Comparison of ENCODE assay signal across 8 cellular contexts in the genomic region with DNA sequence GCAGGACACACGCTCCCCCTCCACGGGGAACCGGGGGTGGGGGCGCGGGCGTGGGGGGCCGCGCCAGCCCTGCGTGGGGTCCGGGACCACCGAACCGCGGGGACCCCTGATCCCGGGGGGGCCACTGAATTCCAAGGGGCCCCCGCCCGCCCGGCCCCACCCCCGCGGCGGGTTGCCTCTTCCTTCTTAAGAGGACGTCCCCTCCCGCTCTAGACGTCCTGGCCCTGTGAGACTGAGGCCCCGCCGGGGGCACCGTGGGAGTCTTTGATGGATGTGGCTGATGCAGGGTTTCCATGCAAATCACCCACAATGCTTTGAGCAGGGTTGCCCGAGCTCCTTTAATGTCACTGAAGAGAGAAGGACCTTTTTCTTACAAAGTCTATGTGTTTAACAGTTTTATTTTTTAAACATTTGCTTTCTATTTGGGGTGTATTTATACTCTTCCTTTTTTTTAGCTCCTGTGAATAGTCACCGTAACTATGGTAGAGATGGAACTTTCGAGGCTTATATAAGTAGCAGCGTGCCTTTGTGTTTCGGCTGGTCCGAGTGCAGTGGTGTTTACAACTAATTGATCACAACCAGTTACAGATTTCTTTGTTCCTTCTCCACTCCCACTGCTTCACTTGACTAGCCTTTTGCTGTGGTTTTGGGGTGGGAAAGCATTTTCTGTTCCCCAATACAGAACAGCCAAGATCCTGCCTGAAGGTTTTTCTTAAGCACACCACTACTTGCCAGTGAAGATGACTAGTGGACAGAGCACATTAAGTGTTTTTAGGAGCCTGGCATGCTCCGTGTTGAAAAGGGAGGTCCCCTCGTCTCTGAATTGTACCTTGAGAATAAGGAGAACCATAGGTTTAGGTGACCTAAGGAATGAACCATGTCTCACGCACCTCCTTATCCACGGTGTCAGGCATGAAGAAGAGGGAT. TPM values are rescaled to one million over a fixed set of nuclear protein-coding genes. Genes with fewer than 3 reads are reported as not detected.
A peak's percentile ranks its signal among the peaks of the same experiment; 100 is the strongest.
DNase-seq lines count a peak whose midpoint lies in the region; ATAC-seq and TF ChIP-seq lines count a peak whose summit lies in the region.

No MANE protein-coding gene starts in this region.

- H3K4me1 ChIP-seq in PC-3 (ENCODE audit: insufficient read depth, low read length) = peaks cover 20% of the 10 kb centered on the region
- H3K4me1 ChIP-seq in esophagus squamous epithelium = peaks cover 9 to 56% (median 12%) of the 10 kb centered on the region in 3 donors
- H3K4me1 ChIP-seq in naive thymus-derived CD4-positive, alpha-beta T cell (ENCODE audit: control insufficient read depth in 2 of 2, insufficient read depth in 2 of 2, low read length in 2 of 2) = peaks cover 25 to 26% of the 10 kb centered on the region in 2 donors

- H3K9ac ChIP-seq in PC-3 (ENCODE audit: low read length) = no peak overlapping the region

- ATAC-seq in GM21529 (IDR thresholded peaks at IDR 0.05; ENCODE audit: unreplicated experiment) = peak; percentile 52
- ATAC-seq in PC-3 = peak; percentile 54
- peak; percentile 77 to 79 for ATAC-seq in activated T-cell treated with anti-CD3 and anti-CD28 coated beads, Interleukin-2, amount 50 U/mL, for 4 hours
- ATAC-seq in naive thymus-derived CD4-positive, alpha-beta T cell = peak; percentile 82
- peak; percentile 80 for ATAC-seq in stimulated activated memory B cell treated with anti-CD40 and anti-IgM and Interleukin-4, amounts not matched to agents 10 μg/mL and 1 μg/mL and 100 μg/mL, for 72 hours

- POLR2A ChIA-PET in PC-3 (lab: Charles Lee; ENCODE audit: unreplicated experiment) = interaction anchor here (0.5 kb wide), 1 partner anchor 112 kb away, joined by 5 read pairs; no protein-coding TSS in a partner anchor
- POLR2A ChIA-PET in naive thymus-derived CD4-positive, alpha-beta T cell (lab: Charles Lee) = interaction anchor here (0.8 to 2.0 kb wide), 4 partner anchors 20 to 44 kb away, joined by 3 to 14 read pairs (median 4); a partner anchor contains a TSS

- peak overlapping the region; percentile 81 for H3K4me2 ChIP-seq in PC-3 (ENCODE audit: low read length)

- intact Hi-C loops in PC-3 (cut with micrococcal nuclease) = no loop called here
- intact Hi-C loops in esophagus squamous epithelium (cut with DNase I) = no loop called here
- intact Hi-C loops in naive thymus-derived CD4-positive, alpha-beta T cell (cut with micrococcal nuclease) = loop anchor here (1.0 to 10.0 kb wide), 10 partner anchors 20 to 641 kb away; a partner anchor contains a TSS

- H3K36me3 ChIP-seq in PC-3 (ENCODE audit: low read depth, low read length) (no peaks in the 10 kb centered on the region), esophagus squamous epithelium (no peaks in the 10 kb centered on the region)
- no peaks in the 10 kb centered on the region for H3K36me3 ChIP-seq in naive thymus-derived CD4-positive, alpha-beta T cell (ENCODE audit: control insufficient read depth in 2 of 3, insufficient read depth in 3 of 3, low read length in 3 of 3)

- no peaks in the 10 kb centered on the region for H3K9me3 ChIP-seq in PC-3 (ENCODE audit: low read length)
- no peaks in the 10 kb centered on the region for H3K9me3 ChIP-seq in esophagus squamous epithelium
- no peaks in the 10 kb centered on the region for H3K9me3 ChIP-seq in naive thymus-derived CD4-positive, alpha-beta T cell (ENCODE audit: control insufficient read depth in 2 of 3, low read length in 3 of 3)

- DNase-seq in DMS 273 (lab: John Stamatoyannopoulos, UW; ENCODE audit: unreplicated experiment) = peak; percentile 99
- peak; percentile 85 for DNase-seq in Jurkat, Clone E6-1 (ENCODE audit: low read depth, low spot score)
- DNase-seq in PC-3 = peak; percentile 77
- DNase-seq in activated T-cell treated with anti-CD3 and anti-CD28 coated beads, Interleukin-2, amount 50 U/mL, for 4 hours = peak; percentile 80
- DNase-seq in esophagus squamous epithelium (lab: John Stamatoyannopoulos, UW) = no peak
- peak; percentile 47 to 90 (median 84) for DNase-seq in naive thymus-derived CD4-positive, alpha-beta T cell

- TF ChIP-seq CTCF in PC-3 (conservative IDR thresholded peaks at IDR 0.05; ENCODE audit: low read depth, low read length) (no peak), esophagus squamous epithelium (IDR thresholded peaks at IDR 0.05) (no peak)

- no peaks in the 10 kb centered on the region for H4K20me1 ChIP-seq in PC-3 (ENCODE audit: low read length)

- no peaks in the 10 kb centered on the region for H3K27me3 Mint-ChIP-seq in activated T-cell treated with anti-CD3 and anti-CD28 coated beads, Interleukin-2, amount 50 U/mL, for 4 hours (ENCODE audit: low read depth)
- peaks cover 0 to 34% (median 0%) of the 10 kb centered on the region in 5 donors for H3K27me3 Mint-ChIP-seq in naive thymus-derived CD4-positive, alpha-beta T cell
- no peaks in the 10 kb centered on the region for H3K27me3 Mint-ChIP-seq in stimulated activated memory B cell treated with anti-CD40 and anti-IgM and Interleukin-4, amounts not matched to agents 10 μg/mL and 1 μg/mL and 100 μg/mL, for 72 hours

- H3K4me3 ChIP-seq in Jurkat, Clone E6-1 (ENCODE audit: low read length) = peak overlapping the region; percentile 71
- H3K4me3 ChIP-seq in PC-3 (ENCODE audit: low read length) (peak overlapping the region; percentile 95), esophagus squamous epithelium (peak overlapping the region; percentile 47 to 68 (median 58))
- peak overlapping the region; percentile 55 for H3K4me3 ChIP-seq in naive thymus-derived CD4-positive, alpha-beta T cell (ENCODE audit: low read length)

- peak overlapping the region; percentile 95 for H3K4me3 Mint-ChIP-seq in activated T-cell treated with anti-CD3 and anti-CD28 coated beads, Interleukin-2, amount 50 U/mL, for 4 hours
- H3K4me3 Mint-ChIP-seq in naive thymus-derived CD4-positive, alpha-beta T cell = peak overlapping the region; percentile 86 to 98 (median 95)
- peak overlapping the region; percentile 95 for H3K4me3 Mint-ChIP-seq in stimulated activated memory B cell treated with anti-CD40 and anti-IgM and Interleukin-4, amounts not matched to agents 10 μg/mL and 1 μg/mL and 100 μg/mL, for 72 hours

- CTCF ChIA-PET in PC-3 (lab: Charles Lee) = interaction anchor here (0.5 to 0.7 kb wide), 2 partner anchors 11 to 23 kb away, joined by 3 to 6 read pairs; no protein-coding TSS in a partner anchor
- CTCF ChIA-PET in naive thymus-derived CD4-positive, alpha-beta T cell (lab: Charles Lee) = interaction anchor here (0.7 to 1.9 kb wide), 4 partner anchors 13 to 406 kb away, joined by 3 to 5 read pairs (median 4); no protein-coding TSS in a partner anchor

- H3K27ac ChIP-seq in PC-3 (ENCODE audit: low read length) (no peak overlapping the region), esophagus squamous epithelium (peak overlapping the region in 3 of 4 donors; percentile 7 to 39 (median 24))
- peak overlapping the region; percentile 79 for H3K27ac ChIP-seq in naive thymus-derived CD4-positive, alpha-beta T cell (ENCODE audit: low read depth, low read length)

- H3K27ac Mint-ChIP-seq in naive thymus-derived CD4-positive, alpha-beta T cell = peak overlapping the region; percentile 89 to 100 (median 95)
- peak overlapping the region; percentile 91 for H3K27ac Mint-ChIP-seq in stimulated activated memory B cell treated with anti-CD40 and anti-IgM and Interleukin-4, amounts not matched to agents 10 μg/mL and 1 μg/mL and 100 μg/mL, for 72 hours

- peaks cover 58% of the 10 kb centered on the region for H3K4me1 Mint-ChIP-seq in activated T-cell treated with anti-CD3 and anti-CD28 coated beads, Interleukin-2, amount 50 U/mL, for 4 hours (ENCODE audit: low read depth)
- H3K4me1 Mint-ChIP-seq in naive thymus-derived CD4-positive, alpha-beta T cell = peaks cover 28 to 77% (median 66%) of the 10 kb centered on the region in 7 donors
- H3K4me1 Mint-ChIP-seq in stimulated activated memory B cell treated with anti-CD40 and anti-IgM and Interleukin-4, amounts not matched to agents 10 μg/mL and 1 μg/mL and 100 μg/mL, for 72 hours = peaks cover 53% of the 10 kb centered on the region

- peaks cover 7% of the 10 kb centered on the region for H3K9me3 Mint-ChIP-seq in activated T-cell treated with anti-CD3 and anti-CD28 coated beads, Interleukin-2, amount 50 U/mL, for 4 hours
- peaks cover 1 to 20% (median 6%) of the 10 kb centered on the region in 11 donors for H3K9me3 Mint-ChIP-seq in naive thymus-derived CD4-positive, alpha-beta T cell
- peaks cover 7% of the 10 kb centered on the region for H3K9me3 Mint-ChIP-seq in stimulated activated memory B cell treated with anti-CD40 and anti-IgM and Interleukin-4, amounts not matched to agents 10 μg/mL and 1 μg/mL and 100 μg/mL, for 72 hours

- H3K9me2 ChIP-seq in PC-3 (replicated peaks; ENCODE audit: low read length) = no peaks in the 10 kb centered on the region

- 2% methylated on average over 13 to 15 of the region's 36 CpGs for WGBS in esophagus squamous epithelium, 2 donors

- peak overlapping the region; percentile 100 for H2AFZ ChIP-seq in PC-3 (ENCODE audit: low read length)

- no peak for TF ChIP-seq POLR2A in esophagus squamous epithelium (IDR thresholded peaks at IDR 0.05)

- H3F3A ChIP-seq in PC-3 (ENCODE audit: low read length, unreplicated experiment) = no peaks in the 10 kb centered on the region

- H3K36me3 Mint-ChIP-seq in activated T-cell treated with anti-CD3 and anti-CD28 coated beads, Interleukin-2, amount 50 U/mL, for 4 hours (ENCODE audit: insufficient read depth) = no peaks in the 10 kb centered on the region
- H3K36me3 Mint-ChIP-seq in naive thymus-derived CD4-positive, alpha-beta T cell = peaks cover 0 to 7% (median 5%) of the 10 kb centered on the region in 5 donors
- no peaks in the 10 kb centered on the region for H3K36me3 Mint-ChIP-seq in stimulated activated memory B cell treated with anti-CD40 and anti-IgM and Interleukin-4, amounts not matched to agents 10 μg/mL and 1 μg/mL and 100 μg/mL, for 72 hours

- no peaks in the 10 kb centered on the region for H3K79me2 ChIP-seq in PC-3 (ENCODE audit: low read length)

- H3K27me3 ChIP-seq in PC-3 (ENCODE audit: low read length) (no peaks in the 10 kb centered on the region), esophagus squamous epithelium (no peaks in the 10 kb centered on the region)
- no peaks in the 10 kb centered on the region for H3K27me3 ChIP-seq in naive thymus-derived CD4-positive, alpha-beta T cell (ENCODE audit: control insufficient read depth in 2 of 2, insufficient read depth in 2 of 2, low read length in 2 of 2)

- no TSS peak for BruUV-seq in PC-3 (replicated peaks; lab: Mats Ljungman, UMichigan)

RNA-seq across cellular contexts. Expression of a gene that starts 44.8 kb away (rescaled TPM):
- polyA plus RNA-seq in Jurkat, Clone E6-1 (2012; ENCODE audit: insufficient read depth, insufficient read length) = 75.9 TPM
- total RNA-seq in PC-3 (2014; rRNA removed) = 249 and 253 TPM in 2 replicates
- 100 to 1,000 TPM; 124 to 134 (median 131) TPM for total RNA-seq in activated T-cell treated with anti-CD3 and anti-CD28 coated beads, Interleukin-2, amount 50 U/mL, for 4 hours
- total RNA-seq in esophagus squamous epithelium = 100 to 1,000 TPM in 1 of 4 donors, 10 to 100 TPM in 3; 40.6 to 105 (median 86.1) TPM
- total RNA-seq in naive thymus-derived CD4-positive, alpha-beta T cell = 100 to 1,000 TPM in 1 of 5 experiments, 10 to 100 TPM in 4; 38.2 to 157 (median 73.7) TPM
- 100 to 1,000 TPM in 1 of 2 donors, 10 to 100 TPM in 1; 83.2 to 112 TPM for polyA plus RNA-seq in naive thymus-derived CD4-positive, alpha-beta T cell

Comparison
In these comparisons a context has a peak if more than half of its experiments do, and no peak if none do; other contexts are left out.
1. intact Hi-C loops: an anchor here in naive thymus-derived CD4-positive, alpha-beta T cell (1.0 to 10.0 kb wide); none called in PC-3 and esophagus squamous epithelium.